In the genomic region with DNA sequence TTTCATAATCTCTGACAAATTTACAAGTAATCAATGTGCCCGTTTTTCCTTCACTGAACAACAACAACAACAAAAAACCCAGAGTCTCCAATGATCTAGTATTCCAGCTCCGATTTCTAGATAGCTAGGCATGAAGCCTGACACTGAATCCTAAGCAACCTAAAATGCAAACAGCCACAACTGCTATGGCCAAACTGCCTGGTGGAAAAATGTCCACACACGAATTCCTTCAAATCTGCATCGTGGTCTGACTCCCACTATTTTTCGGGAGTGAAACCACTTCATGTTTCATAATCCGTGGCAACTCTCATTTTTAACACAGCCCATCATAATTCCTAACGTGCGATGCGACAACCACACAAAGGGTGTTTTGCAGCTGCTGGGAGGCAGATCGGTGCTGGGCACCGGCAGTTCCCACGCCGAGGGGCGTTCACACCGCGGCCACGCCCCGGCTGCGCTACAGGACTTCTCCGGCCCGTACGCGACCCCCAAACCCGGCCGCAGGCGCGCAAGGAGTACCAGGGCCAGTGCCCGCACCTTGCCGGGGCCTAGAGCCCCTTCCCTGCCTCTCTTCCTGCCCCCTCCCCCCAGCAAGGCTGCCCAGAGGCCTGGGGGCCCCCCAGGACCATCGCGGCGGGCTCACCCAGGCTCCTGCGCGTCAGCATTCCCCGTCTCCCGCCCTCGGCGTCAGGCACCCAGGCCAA, we compare ENCODE assay signal across 8 cellular contexts. TPM values are rescaled to one million over a fixed set of nuclear protein-coding genes. Genes with fewer than 3 reads are reported as not detected.
DNase-seq lines count a peak whose midpoint lies in the region; ATAC-seq and TF ChIP-seq lines count a peak whose summit lies in the region.

No MANE protein-coding gene starts in this region.

- in situ Hi-C loops in astrocyte of the spinal cord (cut with HindIII; ENCODE audit: low sequenced_read_pairs): no loop called here

- peaks cover 55% of the 10 kb centered on the region for H3K79me2 ChIP-seq in hepatocyte

- peaks cover 3% of the 10 kb centered on the region for H3K36me3 ChIP-seq in HUES48 (ENCODE audit: control insufficient read depth, insufficient read depth, low read length)
- no peaks in the 10 kb centered on the region for H3K36me3 ChIP-seq in hepatocyte (replicated peaks; ENCODE audit: insufficient read depth, low read depth)

- peak overlapping the region; percentile 99 for H2AFZ ChIP-seq in hepatocyte

- H4K20me1 ChIP-seq in hepatocyte (ENCODE audit: insufficient read depth, poor library complexity, severe bottlenecking): peaks cover 6% of the 10 kb centered on the region

- H3K27ac ChIP-seq in HUES48 (ENCODE audit: low read depth, low read length) (peak overlapping the region; percentile 92), hepatocyte (peak overlapping the region; percentile 98)

- H3K27me3 ChIP-seq in HUES48 (ENCODE audit: control insufficient read depth, insufficient read depth, low read length) (no peaks in the 10 kb centered on the region), hepatocyte (no peaks in the 10 kb centered on the region)

- H3K9me3 ChIP-seq in HUES48 (ENCODE audit: control insufficient read depth, insufficient read depth, low read length) (no peaks in the 10 kb centered on the region), hepatocyte (ENCODE audit: low read depth) (no peaks in the 10 kb centered on the region)

- DNase-seq in GDM1 (lab: John Stamatoyannopoulos, UW): peak; percentile 37
- peak; percentile 1 for DNase-seq in SHP77 treated with DMSO at 0.1 percent for 48 hours (lab: John Stamatoyannopoulos, UW)
- peak; percentile 66 for DNase-seq in astrocyte of the spinal cord (ENCODE audit: low read depth, low spot score)
- peak; percentile 81 for DNase-seq in hepatocyte (ENCODE audit: low spot score)
- peak; percentile 33 for DNase-seq in putamen (ENCODE audit: low spot score)
- no peak for DNase-seq in activated CD4-positive, CD25-positive, alpha-beta regulatory T cell (lab: John Stamatoyannopoulos, UW)

- WGBS in hepatocyte (ENCODE audit: low lambda C conversion rate, missing lambda C conversion rate): 1% methylated on average over 38 of the region's 38 CpGs

- peaks cover 7% of the 10 kb centered on the region; the same call in 1 of the 2 replicates for H3K4me1 ChIP-seq in HUES48 (ENCODE audit: control insufficient read depth, insufficient read depth, low read length)
- H3K4me1 ChIP-seq in hepatocyte (ENCODE audit: insufficient read depth): peaks cover 7% of the 10 kb centered on the region

- peak overlapping the region; percentile 72 for H3K4me3 ChIP-seq in HUES48 (ENCODE audit: low read depth, low read length)
- peak overlapping the region; percentile 98 for H3K4me3 ChIP-seq in astrocyte of the spinal cord (ENCODE audit: low read depth, low read length)
- H3K4me3 ChIP-seq in hepatocyte: peak overlapping the region; percentile 95

- ATAC-seq in GM21515 (IDR thresholded peaks at IDR 0.05; ENCODE audit: unreplicated experiment): peak; percentile 26

- H3K4me2 ChIP-seq in hepatocyte: peak overlapping the region; percentile 73

- peak overlapping the region; percentile 80 for H3K9ac ChIP-seq in HUES48 (ENCODE audit: low read depth, low read length)

- TF ChIP-seq CTCF in astrocyte of the spinal cord (IDR thresholded peaks at IDR 0.05; ENCODE audit: low read depth, low read length) (no peak), hepatocyte (IDR thresholded peaks at IDR 0.05; ENCODE audit: poor library complexity) (no peak)

- H3K9me2 ChIP-seq in hepatocyte (replicated peaks; ENCODE audit: insufficient read depth): no peaks in the 10 kb centered on the region

RNA-seq across cellular contexts. Expression of gene RUFY2, which starts 0.8 kb away (rescaled TPM):
- total RNA-seq in hepatocyte: 12.7 and 19.0 TPM in 2 replicates
- polyA plus RNA-seq in hepatocyte: 9.4 and 11.5 TPM in 2 replicates

Comparison
In these comparisons a context has a peak if more than half of its experiments do, and no peak if none do; other contexts are left out.
1. DNase-seq: peak in GDM1 (single experiment), SHP77 treated with DMSO at 0.1 percent for 48 hours (single experiment), astrocyte of the spinal cord (single experiment), hepatocyte (single experiment) and putamen (single experiment); none in activated CD4-positive, CD25-positive, alpha-beta regulatory T cell (0 of 4).
2. Peak in every context shown above with its lines, with median percentiles within 50 percentile points of each other: H3K4me3 ChIP-seq.